In the genomic region with DNA sequence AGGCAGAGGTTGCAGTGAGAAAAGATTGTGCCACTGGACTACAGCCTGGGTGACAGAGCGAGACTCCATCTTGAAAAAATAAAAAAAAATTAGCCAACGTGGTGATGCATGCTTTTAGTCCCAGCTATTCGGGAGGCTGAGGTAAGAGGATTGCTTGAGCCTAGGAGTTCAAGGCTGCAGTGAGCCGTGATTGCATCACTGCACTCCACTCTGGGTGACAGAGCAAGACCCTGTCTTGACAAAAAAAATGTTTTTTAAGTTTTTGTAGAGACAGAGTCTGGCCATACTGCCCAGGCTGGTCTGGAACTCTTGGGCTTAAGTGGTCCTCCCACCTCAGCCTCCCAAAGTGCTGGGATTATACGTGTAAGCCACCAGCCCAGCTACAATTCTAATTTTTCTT, we compare ENCODE assay signal across 8 cellular contexts.
"Had no signal": no experiment of that assay in that cellular context is flagged by ENCODE, and none has a peak within 500 bp of the region (broad histone marks: within the 10 kb centered on the region; RNA-seq: fewer than 3 reads in every experiment).

No MANE protein-coding gene starts in this region.

- ATAC-seq: GM12878 had no signal

- DNase-seq: GDM1, GF-D8 had no signal

- H3K4me3 ChIP-seq: GM12878 had no signal

- FAIRE-seq: G401.6, GM12878, GM12891, GM12892, GM18507, GM19239 had no signal
